19 cellular contexts compared by ENCODE assay signal in the genomic region with DNA sequence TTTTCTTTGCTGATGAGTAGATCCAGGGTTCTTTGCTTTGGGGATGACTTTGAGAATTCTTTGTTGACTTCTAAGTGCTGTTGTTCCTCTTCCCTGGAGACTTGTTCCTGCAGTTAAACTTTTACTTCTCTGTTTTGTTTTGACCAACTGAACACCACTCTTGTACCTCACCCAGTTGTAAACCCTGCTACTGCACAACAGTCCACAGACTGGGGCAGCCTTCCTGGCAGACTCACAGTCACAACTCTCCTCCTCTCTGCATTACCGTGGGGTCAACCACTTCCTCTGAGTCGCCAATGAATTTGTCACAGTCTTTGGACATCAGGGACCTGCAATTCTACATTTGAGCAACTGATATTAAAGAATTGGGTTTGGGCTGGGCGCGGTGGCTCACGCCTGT. TPM values are rescaled to one million over a fixed set of nuclear protein-coding genes. Genes with fewer than 3 reads are reported as not detected.
A peak's percentile ranks its signal among the peaks of the same experiment; 100 is the strongest.
DNase-seq lines count a peak whose midpoint lies in the region; ATAC-seq, FAIRE-seq and TF ChIP-seq lines count a peak whose summit lies in the region.
"Had no signal": no experiment of that assay in that cellular context is flagged by ENCODE, and none has a peak within 500 bp of the region (broad histone marks: within the 10 kb centered on the region; RNA-seq: fewer than 3 reads in every experiment).

No MANE protein-coding gene starts in this region.

- peak; percentile 30 for FAIRE-seq in urothelium cell line (lab: Jason Lieb, UNC)
- FAIRE-seq: A549, D721Med, endometrium had no signal

- H4K20me1 ChIP-seq in PC-3 (ENCODE audit: low read length): no peaks in the 10 kb centered on the region
- H4K20me1 ChIP-seq in SK-N-SH (ENCODE audit: insufficient read depth): no peaks in the 10 kb centered on the region

- H2AFZ ChIP-seq in PC-3 (ENCODE audit: low read length) (no peak overlapping the region), SK-N-SH (ENCODE audit: low read depth) (no peak overlapping the region)
- H2AFZ ChIP-seq: PC-9 had no signal

- TF ChIP-seq CTCF in cardiac muscle cell (IDR thresholded peaks at IDR 0.05; ENCODE audit: low read depth, low read length) (no peak), right atrium auricular region (IDR thresholded peaks at IDR 0.05) (no peak), PC-3 (conservative IDR thresholded peaks at IDR 0.05; ENCODE audit: low read depth, low read length) (no peak), prostate gland (IDR thresholded peaks at IDR 0.05) (no peak), SK-N-SH (IDR thresholded peaks at IDR 0.05) (no peak)

- no peak for TF ChIP-seq EP300 in SK-N-SH (IDR thresholded peaks at IDR 0.05; ENCODE audit: borderline replicate concordance in 1 of 2, low read depth in 1 of 2, low read length in 1 of 2)

- ATAC-seq in PC-3 (no peak), left lobe of liver (peak; percentile 47)
- ATAC-seq: A549; activated CD4-positive, alpha-beta T cell treated with anti-CD3 and anti-CD28 coated beads for 36 hours; activated naive CD8-positive, alpha-beta T cell treated with anti-CD3 and anti-CD28 coated beads, Interleukin-2, amount 50 U/mL, for 24 hours had no signal

- WGBS in prostate gland: 91% methylated on average over 5 of the region's 5 CpGs
- 84% methylated on average over 5 of the region's 5 CpGs for WGBS in SK-N-SH (ENCODE audit: low lambda C conversion rate)

- H3K9me2 ChIP-seq in PC-3 (replicated peaks; ENCODE audit: low read length) (no peaks in the 10 kb centered on the region), SK-N-SH (no peaks in the 10 kb centered on the region)

- H3K9me3 ChIP-seq in cardiac muscle cell (ENCODE audit: low read depth): no peaks in the 10 kb centered on the region
- no peaks in the 10 kb centered on the region for H3K9me3 ChIP-seq in right atrium auricular region
- H3K9me3 ChIP-seq in PC-3 (ENCODE audit: low read length): no peaks in the 10 kb centered on the region
- H3K9me3 ChIP-seq in prostate gland: no peaks in the 10 kb centered on the region
- no peaks in the 10 kb centered on the region for H3K9me3 ChIP-seq in SK-N-SH
- H3K9me3 ChIP-seq: A549 had no signal

- H3K4me3 ChIP-seq in cardiac muscle cell: no peak overlapping the region
- H3K4me3 ChIP-seq in right atrium auricular region: no peak overlapping the region
- no peak overlapping the region for H3K4me3 ChIP-seq in PC-3 (ENCODE audit: low read length)
- no peak overlapping the region for H3K4me3 ChIP-seq in prostate gland
- H3K4me3 ChIP-seq in SK-N-SH (ENCODE audit: low read depth in 2 of 2, low read length in 1 of 2): no peak overlapping the region
- H3K4me3 ChIP-seq: A549, PC-9, skin epidermis had no signal

- H3K79me2 ChIP-seq in PC-3 (ENCODE audit: low read length) (no peaks in the 10 kb centered on the region), SK-N-SH (ENCODE audit: insufficient read depth) (no peaks in the 10 kb centered on the region)

- BruUV-seq in PC-3 (replicated peaks; lab: Mats Ljungman, UMichigan): no TSS peak

- no peak overlapping the region for H3K4me2 ChIP-seq in PC-3 (ENCODE audit: low read length)
- H3K4me2 ChIP-seq in SK-N-SH: no peak overlapping the region
- H3K4me2 ChIP-seq: A549, PC-9 had no signal

- no peak for DNase-seq in cardiac muscle cell (ENCODE audit: low read depth in 1 of 2, low spot score in 1 of 2)
- no peak for DNase-seq in right atrium auricular region (ENCODE audit: low spot score)
- DNase-seq in PC-3: peak; percentile 57
- no peak for DNase-seq in left lobe of liver (ENCODE audit: low spot score)
- DNase-seq in urothelium cell line (ENCODE audit: low spot score): no peak
- no peak for DNase-seq in prostate gland (ENCODE audit: low spot score)
- DNase-seq in SK-N-SH: no peak
- no peak for DNase-seq in DMS153 treated with DMSO at 0.1 percent for 48 hours (lab: John Stamatoyannopoulos, UW; ENCODE audit: unreplicated experiment)
- DNase-seq: activated CD4-positive, alpha-beta T cell treated with anti-CD3 and anti-CD28 coated beads for 36 hours; activated naive CD8-positive, alpha-beta T cell treated with anti-CD3 and anti-CD28 coated beads, Interleukin-2, amount 50 U/mL, for 24 hours; activated T-cell treated with anti-CD3 and anti-CD28 coated beads, Interleukin-2, amount 50 U/mL, for 48 hours; kidney glomerular epithelial cell; NCI-H1048; PC-9; T-helper 2 cell had no signal

- POLR2A ChIA-PET in PC-3 (lab: Charles Lee; ENCODE audit: unreplicated experiment) (no interaction called here), SK-N-SH (lab: Yijun Ruan, JAX) (no interaction called here)

- H3K9ac ChIP-seq in PC-3 (ENCODE audit: low read length) (no peak overlapping the region), SK-N-SH (no peak overlapping the region)

- CTCF ChIA-PET in PC-3 (lab: Charles Lee) (no interaction called here), SK-N-SH (lab: Yijun Ruan, JAX) (interaction anchor here (0.8 to 1.2 kb wide), 2 partner anchors 33 to 542 kb away, joined by 3 to 4 read pairs; no protein-coding TSS in a partner anchor)

- intact Hi-C loops in PC-3 (cut with micrococcal nuclease) (loop anchor here (10.0 kb wide), 1 partner anchor 541 kb away; no protein-coding TSS in a partner anchor), prostate gland (cut with DNase I) (no loop called here)

- no peak for TF ChIP-seq RAD21 in SK-N-SH (IDR thresholded peaks at IDR 0.05; ENCODE audit: low read length)

- H3K4me1 ChIP-seq in cardiac muscle cell (ENCODE audit: low read depth) (peaks cover 53% of the 10 kb centered on the region), right atrium auricular region (peaks cover 0 to 50% of the 10 kb centered on the region in 2 donors), PC-3 (ENCODE audit: insufficient read depth, low read length) (0 out of 2 replicates have a peak, but pooled peaks cover 2% of the 10 kb centered on the region), prostate gland (replicated peaks) (no peaks in the 10 kb centered on the region), SK-N-SH (ENCODE audit: control insufficient read depth in 1 of 2, insufficient read depth in 2 of 2, low read depth in 1 of 2, low read length in 1 of 2) (peaks cover 0 to 26% of the 10 kb centered on the region in 2 experiments; a peak in 3 of 4 replicates)

- no peaks in the 10 kb centered on the region for H3K27me3 ChIP-seq in cardiac muscle cell
- no peaks in the 10 kb centered on the region for H3K27me3 ChIP-seq in right atrium auricular region
- H3K27me3 ChIP-seq in PC-3 (ENCODE audit: low read length): no peaks in the 10 kb centered on the region
- H3K27me3 ChIP-seq in prostate gland (replicated peaks; ENCODE audit: insufficient read depth): no peaks in the 10 kb centered on the region
- no peaks in the 10 kb centered on the region for H3K27me3 ChIP-seq in SK-N-SH (ENCODE audit: insufficient read depth)

- no peak for TF ChIP-seq POLR2A in prostate gland (IDR thresholded peaks at IDR 0.05)

- H3F3A ChIP-seq in PC-3 (ENCODE audit: low read length, unreplicated experiment) (no peaks in the 10 kb centered on the region), SK-N-SH (replicated peaks; ENCODE audit: insufficient read depth) (peaks cover 11% of the 10 kb centered on the region)

- no peaks in the 10 kb centered on the region for H3K36me3 ChIP-seq in cardiac muscle cell
- H3K36me3 ChIP-seq in right atrium auricular region: no peaks in the 10 kb centered on the region
- no peaks in the 10 kb centered on the region for H3K36me3 ChIP-seq in PC-3 (ENCODE audit: low read depth, low read length)
- no peaks in the 10 kb centered on the region for H3K36me3 ChIP-seq in prostate gland
- H3K36me3 ChIP-seq in SK-N-SH (replicated peaks in 1 of 2; ENCODE audit: control insufficient read depth in 1 of 2, insufficient read depth in 2 of 2, low read length in 1 of 2): no peaks in the 10 kb centered on the region

- H3K27ac ChIP-seq in cardiac muscle cell (peak overlapping the region; percentile 38), right atrium auricular region (no peak overlapping the region), PC-3 (ENCODE audit: low read length) (no peak overlapping the region), prostate gland (no peak overlapping the region), SK-N-SH (ENCODE audit: low read depth in 2 of 2, low read length in 1 of 2) (no peak overlapping the region)
- H3K27ac ChIP-seq: A549, PC-9 had no signal

TF ChIP-seq in SK-N-SH, 30 proteins besides CTCF, POLR2A, EP300 and RAD21 (continues in another document):
- TF ChIP-seq CHD2 (IDR thresholded peaks at IDR 0.05; ENCODE audit: low read length, partially characterized antibody) (no peak), ELF1 (IDR thresholded peaks at IDR 0.05) (no peak), TEAD4 (IDR thresholded peaks at IDR 0.05; ENCODE audit: borderline replicate concordance, insufficient read depth) (no peak), NFIC (IDR thresholded peaks at IDR 0.05; ENCODE audit: borderline replicate concordance) (no peak)
- TF ChIP-seq, protein P1, sequence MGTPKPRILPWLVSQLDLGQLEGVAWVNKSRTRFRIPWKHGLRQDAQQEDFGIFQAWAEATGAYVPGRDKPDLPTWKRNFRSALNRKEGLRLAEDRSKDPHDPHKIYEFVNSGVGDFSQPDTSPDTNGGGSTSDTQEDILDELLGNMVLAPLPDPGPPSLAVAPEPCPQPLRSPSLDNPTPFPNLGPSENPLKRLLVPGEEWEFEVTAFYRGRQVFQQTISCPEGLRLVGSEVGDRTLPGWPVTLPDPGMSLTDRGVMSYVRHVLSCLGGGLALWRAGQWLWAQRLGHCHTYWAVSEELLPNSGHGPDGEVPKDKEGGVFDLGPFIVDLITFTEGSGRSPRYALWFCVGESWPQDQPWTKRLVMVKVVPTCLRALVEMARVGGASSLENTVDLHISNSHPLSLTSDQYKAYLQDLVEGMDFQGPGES (IDR thresholded peaks at IDR 0.05; ENCODE audit: low read depth, low read length): no peak
- TF ChIP-seq, protein P2, sequence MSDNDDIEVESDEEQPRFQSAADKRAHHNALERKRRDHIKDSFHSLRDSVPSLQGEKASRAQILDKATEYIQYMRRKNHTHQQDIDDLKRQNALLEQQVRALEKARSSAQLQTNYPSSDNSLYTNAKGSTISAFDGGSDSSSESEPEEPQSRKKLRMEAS (IDR thresholded peaks at IDR 0.05; ENCODE audit: low read depth): no peak
- TF ChIP-seq, protein P3, sequence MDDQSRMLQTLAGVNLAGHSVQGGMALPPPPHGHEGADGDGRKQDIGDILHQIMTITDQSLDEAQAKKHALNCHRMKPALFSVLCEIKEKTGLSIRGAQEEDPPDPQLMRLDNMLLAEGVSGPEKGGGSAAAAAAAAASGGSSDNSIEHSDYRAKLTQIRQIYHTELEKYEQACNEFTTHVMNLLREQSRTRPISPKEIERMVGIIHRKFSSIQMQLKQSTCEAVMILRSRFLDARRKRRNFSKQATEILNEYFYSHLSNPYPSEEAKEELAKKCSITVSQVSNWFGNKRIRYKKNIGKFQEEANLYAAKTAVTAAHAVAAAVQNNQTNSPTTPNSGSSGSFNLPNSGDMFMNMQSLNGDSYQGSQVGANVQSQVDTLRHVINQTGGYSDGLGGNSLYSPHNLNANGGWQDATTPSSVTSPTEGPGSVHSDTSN (IDR thresholded peaks at IDR 0.05): no peak

RNA-seq across cellular contexts. Expression of a gene that starts 3.8 kb away (rescaled TPM):
- 492 and 682 TPM in 2 replicates for total RNA-seq in cardiac muscle cell
- polyA plus RNA-seq in cardiac muscle cell: 103 and 173 TPM in 2 replicates
- 100 to 1,000 TPM; 493 to 738 TPM for total RNA-seq in right atrium auricular region
- 1.3 and 1.6 TPM in 2 replicates for total RNA-seq in PC-3 (2014; rRNA removed)
- total RNA-seq in left lobe of liver: 6.0 TPM
- total RNA-seq in prostate gland: 10 to 100 TPM; 23.2 to 28.2 TPM
- 3.2 and 4.6 TPM in 2 replicates for polyA plus RNA-seq in SK-N-SH (2012; rRNA removed)
- polyA plus RNA-seq in SK-N-SH (2012; cell fraction: cytosol; rRNA removed): 4.1 and 4.4 TPM in 2 replicates
- polyA plus RNA-seq in SK-N-SH (2012; cell fraction: nucleus; rRNA removed): 1.2 and 2.9 TPM in 2 replicates

Comparison
In these comparisons a context has a peak if more than half of its experiments do, and no peak if none do; other contexts are left out.
1. RNA of a gene that starts 3.8 kb away (total RNA-seq): 493 to 738 TPM in right atrium auricular region and 492 to 682 TPM in cardiac muscle cell; 23.2 to 28.2 TPM in prostate gland, 6.0 TPM in left lobe of liver (single experiment) and 1.3 to 1.6 TPM in PC-3; every median in the first group is over 10 times any median in the second.